In genomic region chr20:52402514-52402913, GRCh38 we compare ENCODE assay signal across 20 cellular contexts.
DNase-seq lines count a peak whose midpoint lies in the region; ATAC-seq and FAIRE-seq lines count a peak whose summit lies in the region.
"Had no signal": no experiment of that assay in that cellular context is flagged by ENCODE, and none has a peak within 500 bp of the region (broad histone marks: within the 10 kb centered on the region; RNA-seq: fewer than 3 reads in every experiment).

No MANE protein-coding gene starts in this region.

- peak overlapping the region; percentile 17 for H3K27ac Mint-ChIP-seq in activated naive CD8-positive, alpha-beta T cell treated with anti-CD3 and anti-CD28 coated beads, Interleukin-2, amount 10 ng/mL, durations not matched to agents 7 days and 5 days
- H3K27ac Mint-ChIP-seq in activated naive CD8-positive, alpha-beta T cell treated with anti-CD3 and anti-CD28 coated beads for 36 hours: no peak overlapping the region
- peak overlapping the region; percentile 83 for H3K27ac Mint-ChIP-seq in central memory CD8-positive, alpha-beta T cell (ENCODE audit: low read depth)
- H3K27ac Mint-ChIP-seq: B cell had no signal

- peaks cover 16% of the 10 kb centered on the region for H3K36me3 Mint-ChIP-seq in activated naive CD8-positive, alpha-beta T cell treated with anti-CD3 and anti-CD28 coated beads, Interleukin-2, amount 10 ng/mL, durations not matched to agents 7 days and 5 days
- H3K36me3 Mint-ChIP-seq in activated naive CD8-positive, alpha-beta T cell treated with anti-CD3 and anti-CD28 coated beads for 36 hours: peaks cover 12% of the 10 kb centered on the region
- H3K36me3 Mint-ChIP-seq in central memory CD8-positive, alpha-beta T cell (ENCODE audit: insufficient read depth): peaks cover 3% of the 10 kb centered on the region
- H3K36me3 Mint-ChIP-seq: CD8-positive, alpha-beta T cell had no signal

- DNase-seq in activated naive CD8-positive, alpha-beta T cell treated with anti-CD3 and anti-CD28 coated beads, Interleukin-2, amount 10 ng/mL, durations not matched to agents 7 days and 5 days: no peak
- no peak for DNase-seq in activated naive CD8-positive, alpha-beta T cell treated with anti-CD3 and anti-CD28 coated beads for 36 hours
- no peak for DNase-seq in central memory CD8-positive, alpha-beta T cell (ENCODE audit: low spot score in 2 of 2)
- DNase-seq in urothelium cell line (ENCODE audit: low spot score): no peak
- no peak for DNase-seq in D341Med (ENCODE audit: low spot score)
- no peak for DNase-seq in cerebellum (ENCODE audit: low spot score)
- DNase-seq: CD8-positive, alpha-beta T cell; DMS79 treated with DMSO at 0.1 percent for 48 hours; NCI-H1092; NCI-H2107; NCI-H226; NCI-H69; NK-92 treated with Interleukin-12 subunit alpha and Interleukin-12 subunit beta, amount 100 ng/mL, for 24 hours; SHP77 treated with DMSO at 0.1 percent for 48 hours had no signal

- FAIRE-seq in urothelium cell line (lab: Jason Lieb, UNC): no peak
- FAIRE-seq: A549, G401.6, GM12892 had no signal

- peaks cover 40% of the 10 kb centered on the region for H3K4me1 Mint-ChIP-seq in activated naive CD8-positive, alpha-beta T cell treated with anti-CD3 and anti-CD28 coated beads, Interleukin-2, amount 10 ng/mL, durations not matched to agents 7 days and 5 days
- peaks cover 56% of the 10 kb centered on the region for H3K4me1 Mint-ChIP-seq in activated naive CD8-positive, alpha-beta T cell treated with anti-CD3 and anti-CD28 coated beads for 36 hours
- H3K4me1 Mint-ChIP-seq in central memory CD8-positive, alpha-beta T cell: peaks cover 67% of the 10 kb centered on the region

- POLR2A ChIA-PET in activated naive CD8-positive, alpha-beta T cell treated with anti-CD3 and anti-CD28 coated beads, Interleukin-2, amount 10 ng/mL, durations not matched to agents 7 days and 5 days (lab: Charles Lee): no interaction called here

- peaks cover 13% of the 10 kb centered on the region for H3K9me3 Mint-ChIP-seq in activated naive CD8-positive, alpha-beta T cell treated with anti-CD3 and anti-CD28 coated beads, Interleukin-2, amount 10 ng/mL, durations not matched to agents 7 days and 5 days
- peaks cover 21% of the 10 kb centered on the region for H3K9me3 Mint-ChIP-seq in activated naive CD8-positive, alpha-beta T cell treated with anti-CD3 and anti-CD28 coated beads for 36 hours
- H3K9me3 Mint-ChIP-seq in central memory CD8-positive, alpha-beta T cell: peaks cover 14% of the 10 kb centered on the region

- no peak for ATAC-seq in activated naive CD8-positive, alpha-beta T cell treated with anti-CD3 and anti-CD28 coated beads, Interleukin-2, amount 10 ng/mL, durations not matched to agents 7 days and 5 days (ENCODE audit: low read depth)
- ATAC-seq in GM18907 (IDR thresholded peaks at IDR 0.05; ENCODE audit: unreplicated experiment): peak; percentile 11
- ATAC-seq in central memory CD8-positive, alpha-beta T cell (replicated peaks; ENCODE audit: extremely low read depth, poor library complexity, severe bottlenecking): no peak
- ATAC-seq in HG03097 (IDR thresholded peaks at IDR 0.05; ENCODE audit: low FRiP score, unreplicated experiment): no peak
- ATAC-seq: A549 had no signal

- no peak overlapping the region for H3K4me3 Mint-ChIP-seq in activated naive CD8-positive, alpha-beta T cell treated with anti-CD3 and anti-CD28 coated beads, Interleukin-2, amount 10 ng/mL, durations not matched to agents 7 days and 5 days
- H3K4me3 Mint-ChIP-seq in activated naive CD8-positive, alpha-beta T cell treated with anti-CD3 and anti-CD28 coated beads for 36 hours: no peak overlapping the region
- peak overlapping the region; percentile 47 for H3K4me3 Mint-ChIP-seq in central memory CD8-positive, alpha-beta T cell
- H3K4me3 Mint-ChIP-seq: B cell; CD8-positive, alpha-beta T cell had no signal

- H3K27me3 Mint-ChIP-seq in activated naive CD8-positive, alpha-beta T cell treated with anti-CD3 and anti-CD28 coated beads, Interleukin-2, amount 10 ng/mL, durations not matched to agents 7 days and 5 days: no peaks in the 10 kb centered on the region
- H3K27me3 Mint-ChIP-seq in activated naive CD8-positive, alpha-beta T cell treated with anti-CD3 and anti-CD28 coated beads for 36 hours: no peaks in the 10 kb centered on the region
- no peaks in the 10 kb centered on the region for H3K27me3 Mint-ChIP-seq in central memory CD8-positive, alpha-beta T cell
